1 cellular context compared by ENCODE assay signal in the genomic region with DNA sequence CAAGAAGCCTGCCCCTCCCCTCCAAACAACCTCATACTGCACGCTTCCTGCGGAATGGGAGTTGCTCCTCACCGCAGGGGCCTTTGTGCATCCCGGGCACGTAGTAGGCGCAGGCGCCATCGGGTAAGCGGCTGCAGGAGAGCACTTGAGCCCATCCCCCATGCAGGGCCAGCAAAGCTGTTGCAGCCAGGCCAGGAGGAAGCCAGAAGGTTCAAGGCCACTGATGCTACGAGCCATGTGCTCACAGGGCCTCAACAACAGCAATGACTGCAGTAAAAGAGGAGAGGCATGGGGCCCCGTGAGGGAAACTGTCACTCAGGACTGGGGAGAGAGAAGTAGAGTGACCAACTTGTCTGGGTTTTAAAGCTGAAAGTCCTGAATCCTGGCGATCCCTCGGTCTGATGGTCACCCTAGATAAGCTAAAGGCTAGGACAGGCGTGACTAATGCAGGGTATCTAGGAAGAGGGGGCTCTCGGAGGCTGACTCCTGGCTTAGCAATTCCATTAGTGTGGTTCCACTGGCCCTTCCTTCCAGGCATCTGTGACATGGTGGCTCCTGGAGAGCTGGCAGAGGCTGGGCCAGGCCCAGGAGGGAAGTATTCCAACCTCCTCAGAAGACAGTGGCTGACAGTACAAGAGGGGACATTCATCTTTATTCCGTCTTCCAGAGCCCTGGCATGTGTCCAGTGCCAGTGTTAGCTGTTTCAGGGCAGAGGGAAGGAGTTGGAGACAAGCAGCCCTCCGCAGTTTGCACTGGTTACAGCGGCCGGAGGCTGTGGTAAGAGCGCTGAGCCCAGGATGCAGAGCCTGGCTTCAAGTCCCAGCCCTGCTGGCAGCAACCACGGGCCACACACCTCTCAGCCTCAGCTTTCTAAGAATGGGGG.
TF ChIP-seq lines count a peak whose summit lies in the region.

No MANE protein-coding gene starts in this region.

TF ChIP-seq in HepG2, 621 proteins besides CTCF, POLR2A, EP300 and RAD21 (continued from another document and continues in another):
- TF ChIP-seq, protein P1, sequence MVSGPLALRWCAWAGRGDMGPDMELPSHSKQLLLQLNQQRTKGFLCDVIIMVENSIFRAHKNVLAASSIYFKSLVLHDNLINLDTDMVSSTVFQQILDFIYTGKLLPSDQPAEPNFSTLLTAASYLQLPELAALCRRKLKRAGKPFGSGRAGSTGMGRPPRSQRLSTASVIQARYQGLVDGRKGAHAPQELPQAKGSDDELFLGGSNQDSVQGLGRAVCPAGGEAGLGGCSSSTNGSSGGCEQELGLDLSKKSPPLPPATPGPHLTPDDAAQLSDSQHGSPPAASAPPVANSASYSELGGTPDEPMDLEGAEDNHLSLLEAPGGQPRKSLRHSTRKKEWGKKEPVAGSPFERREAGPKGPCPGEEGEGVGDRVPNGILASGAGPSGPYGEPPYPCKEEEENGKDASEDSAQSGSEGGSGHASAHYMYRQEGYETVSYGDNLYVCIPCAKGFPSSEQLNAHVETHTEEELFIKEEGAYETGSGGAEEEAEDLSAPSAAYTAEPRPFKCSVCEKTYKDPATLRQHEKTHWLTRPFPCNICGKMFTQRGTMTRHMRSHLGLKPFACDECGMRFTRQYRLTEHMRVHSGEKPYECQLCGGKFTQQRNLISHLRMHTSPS (CRISPR knock-in tag; IDR thresholded peaks at IDR 0.05; ENCODE audit: low read depth): peak; percentile 48; the same call in 1 of the 2 replicates
- peak; percentile 62 for TF ChIP-seq PRPF4 (IDR thresholded peaks at IDR 0.05; ENCODE audit: low read depth, low read length, poor library complexity, severe bottlenecking)
- TF ChIP-seq SNAPC4 (CRISPR knock-in tag; IDR thresholded peaks at IDR 0.05): peak; percentile 10; the same call in 1 of the 2 replicates
- TF ChIP-seq SP140L (CRISPR knock-in tag; IDR thresholded peaks at IDR 0.05; ENCODE audit: borderline replicate concordance): no peak
- peak; percentile 75 for TF ChIP-seq TBL1XR1 (IDR thresholded peaks at IDR 0.05; ENCODE audit: borderline replicate concordance, low read length, partially characterized antibody)
- no peak; the same call in 1 of the 2 replicates for TF ChIP-seq SSRP1 (CRISPR knock-in tag; IDR thresholded peaks at IDR 0.05)
- 0 out of 2 replicates have a peak, but pooled peaks have one; percentile 47 for TF ChIP-seq PAWR (CRISPR knock-in tag; IDR thresholded peaks at IDR 0.05; ENCODE audit: borderline replicate concordance)
- TF ChIP-seq NCOA2 (CRISPR knock-in tag; IDR thresholded peaks at IDR 0.05): peak; percentile 89
- no peak; the same call in 1 of the 2 replicates for TF ChIP-seq ATF1 (CRISPR knock-in tag; IDR thresholded peaks at IDR 0.05)
- TF ChIP-seq ZNF10 (CRISPR knock-in tag; IDR thresholded peaks at IDR 0.05; ENCODE audit: borderline replicate concordance, low read depth): no peak
- TF ChIP-seq ZNF234 (CRISPR knock-in tag; conservative IDR thresholded peaks at IDR 0.05): peak; percentile 67
- TF ChIP-seq ESRRA (CRISPR knock-in tag; IDR thresholded peaks at IDR 0.05; ENCODE audit: low read depth): peak; percentile 88
- no peak; the same call in 1 of the 2 replicates for TF ChIP-seq ZNF652 (CRISPR knock-in tag; IDR thresholded peaks at IDR 0.05; ENCODE audit: borderline replicate concordance, low read depth)
- TF ChIP-seq, protein P2, sequence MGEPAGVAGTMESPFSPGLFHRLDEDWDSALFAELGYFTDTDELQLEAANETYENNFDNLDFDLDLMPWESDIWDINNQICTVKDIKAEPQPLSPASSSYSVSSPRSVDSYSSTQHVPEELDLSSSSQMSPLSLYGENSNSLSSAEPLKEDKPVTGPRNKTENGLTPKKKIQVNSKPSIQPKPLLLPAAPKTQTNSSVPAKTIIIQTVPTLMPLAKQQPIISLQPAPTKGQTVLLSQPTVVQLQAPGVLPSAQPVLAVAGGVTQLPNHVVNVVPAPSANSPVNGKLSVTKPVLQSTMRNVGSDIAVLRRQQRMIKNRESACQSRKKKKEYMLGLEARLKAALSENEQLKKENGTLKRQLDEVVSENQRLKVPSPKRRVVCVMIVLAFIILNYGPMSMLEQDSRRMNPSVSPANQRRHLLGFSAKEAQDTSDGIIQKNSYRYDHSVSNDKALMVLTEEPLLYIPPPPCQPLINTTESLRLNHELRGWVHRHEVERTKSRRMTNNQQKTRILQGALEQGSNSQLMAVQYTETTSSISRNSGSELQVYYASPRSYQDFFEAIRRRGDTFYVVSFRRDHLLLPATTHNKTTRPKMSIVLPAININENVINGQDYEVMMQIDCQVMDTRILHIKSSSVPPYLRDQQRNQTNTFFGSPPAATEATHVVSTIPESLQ (CRISPR knock-in tag; conservative IDR thresholded peaks at IDR 0.05): 0 out of 2 replicates have a peak, but pooled peaks have one; percentile 86
- peak; percentile 89; the same call in 1 of the 2 replicates for TF ChIP-seq ZNF275 (CRISPR knock-in tag; IDR thresholded peaks at IDR 0.05; ENCODE audit: borderline replicate concordance)
- TF ChIP-seq MXI1 (IDR thresholded peaks at IDR 0.05; ENCODE audit: borderline replicate concordance, low read depth, low read length): peak; percentile 98; the same call in 2 of the 3 replicates
- TF ChIP-seq NR1H2 (CRISPR knock-in tag; IDR thresholded peaks at IDR 0.05; ENCODE audit: borderline replicate concordance, low read depth): peak; percentile 61; the same call in 1 of the 2 replicates
- TF ChIP-seq KLF15 (CRISPR knock-in tag; IDR thresholded peaks at IDR 0.05; ENCODE audit: borderline replicate concordance): no peak
- TF ChIP-seq ZBTB26 (CRISPR knock-in tag; IDR thresholded peaks at IDR 0.05; ENCODE audit: borderline replicate concordance): peak; percentile 82
- TF ChIP-seq, protein P3, sequence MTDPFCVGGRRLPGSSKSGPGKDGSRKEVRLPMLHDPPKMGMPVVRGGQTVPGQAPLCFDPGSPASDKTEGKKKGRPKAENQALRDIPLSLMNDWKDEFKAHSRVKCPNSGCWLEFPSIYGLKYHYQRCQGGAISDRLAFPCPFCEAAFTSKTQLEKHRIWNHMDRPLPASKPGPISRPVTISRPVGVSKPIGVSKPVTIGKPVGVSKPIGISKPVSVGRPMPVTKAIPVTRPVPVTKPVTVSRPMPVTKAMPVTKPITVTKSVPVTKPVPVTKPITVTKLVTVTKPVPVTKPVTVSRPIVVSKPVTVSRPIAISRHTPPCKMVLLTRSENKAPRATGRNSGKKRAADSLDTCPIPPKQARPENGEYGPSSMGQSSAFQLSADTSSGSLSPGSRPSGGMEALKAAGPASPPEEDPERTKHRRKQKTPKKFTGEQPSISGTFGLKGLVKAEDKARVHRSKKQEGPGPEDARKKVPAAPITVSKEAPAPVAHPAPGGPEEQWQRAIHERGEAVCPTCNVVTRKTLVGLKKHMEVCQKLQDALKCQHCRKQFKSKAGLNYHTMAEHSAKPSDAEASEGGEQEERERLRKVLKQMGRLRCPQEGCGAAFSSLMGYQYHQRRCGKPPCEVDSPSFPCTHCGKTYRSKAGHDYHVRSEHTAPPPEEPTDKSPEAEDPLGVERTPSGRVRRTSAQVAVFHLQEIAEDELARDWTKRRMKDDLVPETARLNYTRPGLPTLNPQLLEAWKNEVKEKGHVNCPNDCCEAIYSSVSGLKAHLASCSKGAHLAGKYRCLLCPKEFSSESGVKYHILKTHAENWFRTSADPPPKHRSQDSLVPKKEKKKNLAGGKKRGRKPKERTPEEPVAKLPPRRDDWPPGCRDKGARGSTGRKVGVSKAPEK (CRISPR knock-in tag; IDR thresholded peaks at IDR 0.05; ENCODE audit: borderline replicate concordance): peak; percentile 85
- peak; percentile 62; the same call in 1 of the 2 replicates for TF ChIP-seq ZNF777 (CRISPR knock-in tag; IDR thresholded peaks at IDR 0.05)
- TF ChIP-seq, protein P4, sequence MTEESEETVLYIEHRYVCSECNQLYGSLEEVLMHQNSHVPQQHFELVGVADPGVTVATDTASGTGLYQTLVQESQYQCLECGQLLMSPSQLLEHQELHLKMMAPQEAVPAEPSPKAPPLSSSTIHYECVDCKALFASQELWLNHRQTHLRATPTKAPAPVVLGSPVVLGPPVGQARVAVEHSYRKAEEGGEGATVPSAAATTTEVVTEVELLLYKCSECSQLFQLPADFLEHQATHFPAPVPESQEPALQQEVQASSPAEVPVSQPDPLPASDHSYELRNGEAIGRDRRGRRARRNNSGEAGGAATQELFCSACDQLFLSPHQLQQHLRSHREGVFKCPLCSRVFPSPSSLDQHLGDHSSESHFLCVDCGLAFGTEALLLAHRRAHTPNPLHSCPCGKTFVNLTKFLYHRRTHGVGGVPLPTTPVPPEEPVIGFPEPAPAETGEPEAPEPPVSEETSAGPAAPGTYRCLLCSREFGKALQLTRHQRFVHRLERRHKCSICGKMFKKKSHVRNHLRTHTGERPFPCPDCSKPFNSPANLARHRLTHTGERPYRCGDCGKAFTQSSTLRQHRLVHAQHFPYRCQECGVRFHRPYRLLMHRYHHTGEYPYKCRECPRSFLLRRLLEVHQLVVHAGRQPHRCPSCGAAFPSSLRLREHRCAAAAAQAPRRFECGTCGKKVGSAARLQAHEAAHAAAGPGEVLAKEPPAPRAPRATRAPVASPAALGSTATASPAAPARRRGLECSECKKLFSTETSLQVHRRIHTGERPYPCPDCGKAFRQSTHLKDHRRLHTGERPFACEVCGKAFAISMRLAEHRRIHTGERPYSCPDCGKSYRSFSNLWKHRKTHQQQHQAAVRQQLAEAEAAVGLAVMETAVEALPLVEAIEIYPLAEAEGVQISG (CRISPR knock-in tag; IDR thresholded peaks at IDR 0.05): peak; percentile 93
- 0 out of 2 replicates have a peak, but pooled peaks have one; percentile 88 for TF ChIP-seq CREB3 (CRISPR knock-in tag; IDR thresholded peaks at IDR 0.05)
- TF ChIP-seq NBN (conservative IDR thresholded peaks at IDR 0.05): no peak
- 0 out of 2 replicates have a peak, but pooled peaks have one; percentile 37 for TF ChIP-seq NFIC (IDR thresholded peaks at IDR 0.05; ENCODE audit: low read length)
- TF ChIP-seq SNAPC2 (CRISPR knock-in tag; IDR thresholded peaks at IDR 0.05): peak; percentile 98
- TF ChIP-seq ZFP62 (CRISPR knock-in tag; IDR thresholded peaks at IDR 0.05): 0 out of 2 replicates have a peak, but pooled peaks have one; percentile 19
- TF ChIP-seq HNF4A (CRISPR knock-in tag; IDR thresholded peaks at IDR 0.05): peak; percentile 95
- TF ChIP-seq ZNF263 (CRISPR knock-in tag; IDR thresholded peaks at IDR 0.05): peak; percentile 76
- peak; percentile 97 for TF ChIP-seq RBM22 (optimal IDR thresholded peaks at IDR 0.05; ENCODE audit: low read length)
- TF ChIP-seq ZSCAN25 (CRISPR knock-in tag; IDR thresholded peaks at IDR 0.05): peak; percentile 90
- TF ChIP-seq, protein P5, sequence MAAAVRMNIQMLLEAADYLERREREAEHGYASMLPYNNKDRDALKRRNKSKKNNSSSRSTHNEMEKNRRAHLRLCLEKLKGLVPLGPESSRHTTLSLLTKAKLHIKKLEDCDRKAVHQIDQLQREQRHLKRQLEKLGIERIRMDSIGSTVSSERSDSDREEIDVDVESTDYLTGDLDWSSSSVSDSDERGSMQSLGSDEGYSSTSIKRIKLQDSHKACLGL (CRISPR knock-in tag; IDR thresholded peaks at IDR 0.05): peak; percentile 90
- TF ChIP-seq ELF1 (CRISPR knock-in tag; IDR thresholded peaks at IDR 0.05): peak; percentile 60
- TF ChIP-seq CCDC6 (CRISPR knock-in tag; IDR thresholded peaks at IDR 0.05): peak; percentile 96; the same call in 1 of the 2 replicates
- TF ChIP-seq ZNF12 (CRISPR knock-in tag; IDR thresholded peaks at IDR 0.05): peak; percentile 87
